Comparison of ENCODE assay signal across 10 cellular contexts in genomic region chr10:132162021-132162531, GRCh38. TPM values are rescaled to one million over a fixed set of nuclear protein-coding genes. Genes with fewer than 3 reads are reported as not detected.
A peak's percentile ranks its signal among the peaks of the same experiment; 100 is the strongest.
DNase-seq lines count a peak whose midpoint lies in the region; ATAC-seq and TF ChIP-seq lines count a peak whose summit lies in the region.
"Had no signal": no experiment of that assay in that cellular context is flagged by ENCODE, and none has a peak within 500 bp of the region (broad histone marks: within the 10 kb centered on the region; RNA-seq: fewer than 3 reads in every experiment).

No MANE protein-coding gene starts in this region.

- peak overlapping the region; percentile 74 for H3K4me3 Mint-ChIP-seq in activated naive CD8-positive, alpha-beta T cell treated with anti-CD3 and anti-CD28 coated beads, Interleukin-2, amount 10 ng/mL, durations not matched to agents 7 days and 5 days
- no peak overlapping the region for H3K4me3 Mint-ChIP-seq in Calu3 (ENCODE audit: low read depth, unreplicated experiment)

- H3K27me3 Mint-ChIP-seq in activated naive CD8-positive, alpha-beta T cell treated with anti-CD3 and anti-CD28 coated beads, Interleukin-2, amount 10 ng/mL, durations not matched to agents 7 days and 5 days: no peaks in the 10 kb centered on the region
- H3K27me3 Mint-ChIP-seq in Calu3 (ENCODE audit: unreplicated experiment): peaks cover 39% of the 10 kb centered on the region

- no peaks in the 10 kb centered on the region for H3K36me3 Mint-ChIP-seq in activated naive CD8-positive, alpha-beta T cell treated with anti-CD3 and anti-CD28 coated beads, Interleukin-2, amount 10 ng/mL, durations not matched to agents 7 days and 5 days
- no peaks in the 10 kb centered on the region for H3K36me3 Mint-ChIP-seq in Calu3 (ENCODE audit: insufficient read depth, unreplicated experiment)

- POLR2A ChIA-PET in activated naive CD8-positive, alpha-beta T cell treated with anti-CD3 and anti-CD28 coated beads, Interleukin-2, amount 10 ng/mL, durations not matched to agents 7 days and 5 days (lab: Charles Lee): no interaction called here

- no peaks in the 10 kb centered on the region for H3K36me3 ChIP-seq in spleen
- H3K36me3 ChIP-seq: MG63 had no signal

- H3K4me3 ChIP-seq in spleen: no peak overlapping the region
- H3K4me3 ChIP-seq: MG63 had no signal

- ATAC-seq in HG03378 (IDR thresholded peaks at IDR 0.05; ENCODE audit: unreplicated experiment): peak; percentile 31
- ATAC-seq in activated naive CD8-positive, alpha-beta T cell treated with anti-CD3 and anti-CD28 coated beads, Interleukin-2, amount 10 ng/mL, durations not matched to agents 7 days and 5 days (ENCODE audit: low read depth): peak; percentile 64

- peaks cover 17% of the 10 kb centered on the region for H3K4me1 Mint-ChIP-seq in activated naive CD8-positive, alpha-beta T cell treated with anti-CD3 and anti-CD28 coated beads, Interleukin-2, amount 10 ng/mL, durations not matched to agents 7 days and 5 days
- H3K4me1 Mint-ChIP-seq in Calu3 (ENCODE audit: low read depth, unreplicated experiment): peaks cover 7% of the 10 kb centered on the region

- CTCF ChIA-PET in Calu3 (lab: Charles Lee): no interaction called here

- peaks cover 0 to 24% (median 12%) of the 10 kb centered on the region in 6 donors for H3K4me1 ChIP-seq in spleen

- TF ChIP-seq POLR2A in spleen (IDR thresholded peaks at IDR 0.05): no peak

- TF ChIP-seq CTCF in spleen (IDR thresholded peaks at IDR 0.05 in 8 of 11, conservative IDR thresholded peaks at IDR 0.05 in 3 of 11) (no peak), Calu3 (IDR thresholded peaks at IDR 0.05; ENCODE audit: unreplicated experiment) (no peak)

- no TSS peak for BruUV-seq in Calu3 (replicated peaks; lab: Mats Ljungman, UMichigan)

- H3K27ac ChIP-seq in spleen: peak overlapping the region in 2 of 8 donors; percentile 31 to 62

- peaks cover 0 to 28% (median 0%) of the 10 kb centered on the region in 7 donors for H3K27me3 ChIP-seq in spleen (replicated peaks in 1 of 7)
- H3K27me3 ChIP-seq: MG63 had no signal

- peak; percentile 71 for DNase-seq in activated CD8-positive, alpha-beta memory T cell treated with anti-CD3 and anti-CD28 coated beads for 24 hours
- no peak for DNase-seq in activated CD8-positive, alpha-beta memory T cell treated with anti-CD3 and anti-CD28 coated beads, Interleukin-2, amount 50 U/mL, for 48 hours
- DNase-seq in activated naive CD8-positive, alpha-beta T cell treated with anti-CD3 and anti-CD28 coated beads, Interleukin-2, amount 10 ng/mL, durations not matched to agents 7 days and 5 days: peak; percentile 64
- DNase-seq in spleen: peak; percentile 41
- no peak for DNase-seq in Calu3
- DNase-seq in HuH-7 (ENCODE audit: low spot score): no peak
- DNase-seq in UCSD-AML1 (lab: John Stamatoyannopoulos, UW; ENCODE audit: unreplicated experiment): no peak
- DNase-seq: mesendoderm, MG63 had no signal

- peak overlapping the region; percentile 91 for H3K27ac Mint-ChIP-seq in activated naive CD8-positive, alpha-beta T cell treated with anti-CD3 and anti-CD28 coated beads, Interleukin-2, amount 10 ng/mL, durations not matched to agents 7 days and 5 days
- H3K27ac Mint-ChIP-seq in Calu3 (ENCODE audit: unreplicated experiment): no peak overlapping the region

- H3K9me3 Mint-ChIP-seq in activated naive CD8-positive, alpha-beta T cell treated with anti-CD3 and anti-CD28 coated beads, Interleukin-2, amount 10 ng/mL, durations not matched to agents 7 days and 5 days: no peaks in the 10 kb centered on the region
- H3K9me3 Mint-ChIP-seq in Calu3 (ENCODE audit: low read depth, unreplicated experiment): peaks cover 5% of the 10 kb centered on the region

- WGBS in spleen, 5 donors: 28 to 52% (median 35%) methylated on average over 7 to 12 of the region's 12 CpGs

- no peaks in the 10 kb centered on the region for H3K9me3 ChIP-seq in spleen
- H3K9me3 ChIP-seq: MG63 had no signal

- intact Hi-C loops in spleen (cut with DNase I; ENCODE audit: low total_unique reads) (no loop called here), Calu3 (cut with micrococcal nuclease; ENCODE audit: unreplicated experiment) (no loop called here)

RNA-seq across cellular contexts. Expression of gene DPYSL4, which starts 24.7 kb away (rescaled TPM):
- total RNA-seq in activated naive CD8-positive, alpha-beta T cell treated with anti-CD3 and anti-CD28 coated beads, Interleukin-2, amount 10 ng/mL, durations not matched to agents 7 days and 5 days: 1 to 10 TPM; 5.2 to 8.5 TPM
- total RNA-seq in spleen (1 to 10 TPM in 4 of 7 donors, under 1 TPM in 2, not detected in 1; 0.85 to 6.0 (median 1.6) TPM), Calu3 (2022) (0.17 TPM in 1 of 2 replicates, not detected in the other)
- polyA plus RNA-seq in spleen: 1 to 10 TPM in 1 of 3 donors, under 1 TPM in 2; 0.55 to 1.0 (median 0.96) TPM

Comparison
In these comparisons a context has a peak if more than half of its experiments do, and no peak if none do; other contexts are left out.
1. DNase-seq: peak in activated CD8-positive, alpha-beta memory T cell treated with anti-CD3 and anti-CD28 coated beads for 24 hours (single experiment), activated naive CD8-positive, alpha-beta T cell treated with anti-CD3 and anti-CD28 coated beads, Interleukin-2, amount 10 ng/mL, durations not matched to agents 7 days and 5 days (single experiment) and spleen (single experiment); none in activated CD8-positive, alpha-beta memory T cell treated with anti-CD3 and anti-CD28 coated beads, Interleukin-2, amount 50 U/mL, for 48 hours (single experiment), Calu3 (single experiment), HuH-7 (single experiment) and UCSD-AML1 (single experiment).